ENCODE assay signal across 1 cellular context in the genomic region with DNA sequence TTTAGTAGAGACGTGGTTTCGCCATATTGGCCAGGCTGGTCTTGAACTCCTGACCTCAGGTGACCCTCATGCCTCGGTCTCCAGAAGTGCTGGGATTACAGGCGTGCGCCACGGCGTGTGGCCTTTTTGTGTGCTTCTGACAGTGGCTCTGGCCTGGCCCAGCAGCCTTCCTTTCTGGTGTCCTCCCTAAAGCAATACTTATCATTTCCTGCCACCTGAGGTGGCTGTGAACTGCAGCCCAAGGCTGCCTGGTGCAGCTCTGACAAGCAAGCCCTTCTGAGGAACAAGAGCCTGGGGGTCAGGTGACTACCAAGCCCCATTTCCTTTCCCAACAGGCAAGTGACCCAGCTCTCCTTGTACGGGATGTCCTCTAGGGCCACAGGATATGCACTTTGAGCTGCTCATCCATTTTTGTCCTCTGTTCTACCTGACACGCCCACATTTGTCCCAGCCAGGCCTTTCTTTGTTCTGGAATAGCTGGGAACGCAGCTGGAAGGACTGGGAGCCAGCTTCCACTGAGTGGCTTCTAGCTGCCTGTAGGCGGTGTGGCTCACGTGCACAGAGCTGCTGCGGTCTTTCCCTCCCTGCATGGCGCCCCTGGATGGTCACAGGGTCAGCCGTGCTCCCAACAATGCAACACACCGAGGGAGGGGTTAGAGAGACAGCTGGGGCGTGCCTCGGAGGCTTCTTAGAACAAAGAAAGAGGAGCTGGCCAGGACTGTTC.
TF ChIP-seq lines count a peak whose summit lies in the region.

No MANE protein-coding gene starts in this region.

TF ChIP-seq in K562, 482 proteins besides CTCF, POLR2A, EP300 and RAD21 (continued from another document and continues in another):
- TF ChIP-seq, protein P1, sequence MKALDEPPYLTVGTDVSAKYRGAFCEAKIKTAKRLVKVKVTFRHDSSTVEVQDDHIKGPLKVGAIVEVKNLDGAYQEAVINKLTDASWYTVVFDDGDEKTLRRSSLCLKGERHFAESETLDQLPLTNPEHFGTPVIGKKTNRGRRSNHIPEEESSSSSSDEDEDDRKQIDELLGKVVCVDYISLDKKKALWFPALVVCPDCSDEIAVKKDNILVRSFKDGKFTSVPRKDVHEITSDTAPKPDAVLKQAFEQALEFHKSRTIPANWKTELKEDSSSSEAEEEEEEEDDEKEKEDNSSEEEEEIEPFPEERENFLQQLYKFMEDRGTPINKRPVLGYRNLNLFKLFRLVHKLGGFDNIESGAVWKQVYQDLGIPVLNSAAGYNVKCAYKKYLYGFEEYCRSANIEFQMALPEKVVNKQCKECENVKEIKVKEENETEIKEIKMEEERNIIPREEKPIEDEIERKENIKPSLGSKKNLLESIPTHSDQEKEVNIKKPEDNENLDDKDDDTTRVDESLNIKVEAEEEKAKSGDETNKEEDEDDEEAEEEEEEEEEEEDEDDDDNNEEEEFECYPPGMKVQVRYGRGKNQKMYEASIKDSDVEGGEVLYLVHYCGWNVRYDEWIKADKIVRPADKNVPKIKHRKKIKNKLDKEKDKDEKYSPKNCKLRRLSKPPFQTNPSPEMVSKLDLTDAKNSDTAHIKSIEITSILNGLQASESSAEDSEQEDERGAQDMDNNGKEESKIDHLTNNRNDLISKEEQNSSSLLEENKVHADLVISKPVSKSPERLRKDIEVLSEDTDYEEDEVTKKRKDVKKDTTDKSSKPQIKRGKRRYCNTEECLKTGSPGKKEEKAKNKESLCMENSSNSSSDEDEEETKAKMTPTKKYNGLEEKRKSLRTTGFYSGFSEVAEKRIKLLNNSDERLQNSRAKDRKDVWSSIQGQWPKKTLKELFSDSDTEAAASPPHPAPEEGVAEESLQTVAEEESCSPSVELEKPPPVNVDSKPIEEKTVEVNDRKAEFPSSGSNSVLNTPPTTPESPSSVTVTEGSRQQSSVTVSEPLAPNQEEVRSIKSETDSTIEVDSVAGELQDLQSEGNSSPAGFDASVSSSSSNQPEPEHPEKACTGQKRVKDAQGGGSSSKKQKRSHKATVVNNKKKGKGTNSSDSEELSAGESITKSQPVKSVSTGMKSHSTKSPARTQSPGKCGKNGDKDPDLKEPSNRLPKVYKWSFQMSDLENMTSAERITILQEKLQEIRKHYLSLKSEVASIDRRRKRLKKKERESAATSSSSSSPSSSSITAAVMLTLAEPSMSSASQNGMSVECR (CRISPR knock-in tag; IDR thresholded peaks at IDR 0.05) = peak; percentile 54; the same call in 1 of the 2 replicates
- TF ChIP-seq, protein P2, sequence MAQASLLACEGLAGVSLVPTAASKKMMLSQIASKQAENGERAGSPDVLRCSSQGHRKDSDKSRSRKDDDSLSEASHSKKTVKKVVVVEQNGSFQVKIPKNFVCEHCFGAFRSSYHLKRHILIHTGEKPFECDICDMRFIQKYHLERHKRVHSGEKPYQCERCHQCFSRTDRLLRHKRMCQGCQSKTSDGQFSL (CRISPR knock-in tag; IDR thresholded peaks at IDR 0.05) = no peak
- TF ChIP-seq, protein P2 (tag; IDR thresholded peaks at IDR 0.05) = no peak
- peak; percentile 54; the same call in 1 of the 2 replicates for TF ChIP-seq CBX1 (IDR thresholded peaks at IDR 0.05; ENCODE audit: low read depth)
- TF ChIP-seq, protein P3, sequence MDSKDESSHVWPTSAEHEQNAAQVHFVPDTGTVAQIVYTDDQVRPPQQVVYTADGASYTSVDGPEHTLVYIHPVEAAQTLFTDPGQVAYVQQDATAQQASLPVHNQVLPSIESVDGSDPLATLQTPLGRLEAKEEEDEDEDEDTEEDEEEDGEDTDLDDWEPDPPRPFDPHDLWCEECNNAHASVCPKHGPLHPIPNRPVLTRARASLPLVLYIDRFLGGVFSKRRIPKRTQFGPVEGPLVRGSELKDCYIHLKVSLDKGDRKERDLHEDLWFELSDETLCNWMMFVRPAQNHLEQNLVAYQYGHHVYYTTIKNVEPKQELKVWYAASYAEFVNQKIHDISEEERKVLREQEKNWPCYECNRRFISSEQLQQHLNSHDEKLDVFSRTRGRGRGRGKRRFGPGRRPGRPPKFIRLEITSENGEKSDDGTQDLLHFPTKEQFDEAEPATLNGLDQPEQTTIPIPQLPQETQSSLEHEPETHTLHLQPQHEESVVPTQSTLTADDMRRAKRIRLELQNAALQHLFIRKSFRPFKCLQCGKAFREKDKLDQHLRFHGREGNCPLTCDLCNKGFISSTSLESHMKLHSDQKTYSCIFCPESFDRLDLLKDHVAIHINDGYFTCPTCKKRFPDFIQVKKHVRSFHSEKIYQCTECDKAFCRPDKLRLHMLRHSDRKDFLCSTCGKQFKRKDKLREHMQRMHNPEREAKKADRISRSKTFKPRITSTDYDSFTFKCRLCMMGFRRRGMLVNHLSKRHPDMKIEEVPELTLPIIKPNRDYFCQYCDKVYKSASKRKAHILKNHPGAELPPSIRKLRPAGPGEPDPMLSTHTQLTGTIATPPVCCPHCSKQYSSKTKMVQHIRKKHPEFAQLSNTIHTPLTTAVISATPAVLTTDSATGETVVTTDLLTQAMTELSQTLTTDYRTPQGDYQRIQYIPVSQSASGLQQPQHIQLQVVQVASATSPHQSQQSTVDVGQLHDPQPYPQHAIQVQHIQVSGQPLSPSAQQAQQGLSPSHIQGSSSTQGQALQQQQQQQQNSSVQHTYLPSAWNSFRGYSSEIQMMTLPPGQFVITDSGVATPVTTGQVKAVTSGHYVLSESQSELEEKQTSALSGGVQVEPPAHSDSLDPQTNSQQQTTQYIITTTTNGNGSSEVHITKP (IDR thresholded peaks at IDR 0.05; ENCODE audit: partially characterized antibody) = no peak
- peak; percentile 100 for TF ChIP-seq ZNF12 (CRISPR knock-in tag; IDR thresholded peaks at IDR 0.05)
- TF ChIP-seq BHLHE40 (IDR thresholded peaks at IDR 0.05; ENCODE audit: low read length) = peak; percentile 99
- TF ChIP-seq ATF1 (CRISPR knock-in tag; IDR thresholded peaks at IDR 0.05) = no peak
- TF ChIP-seq ATF1 (tag; IDR thresholded peaks at IDR 0.05) = peak; percentile 49
- TF ChIP-seq KDM1A (IDR thresholded peaks at IDR 0.05) = peak; percentile 59 to 84; a peak in 3 of 4 replicates
- TF ChIP-seq ZFX (CRISPR knock-in tag; IDR thresholded peaks at IDR 0.05) = no peak
- TF ChIP-seq MCM5 (IDR thresholded peaks at IDR 0.05; ENCODE audit: low read depth) = no peak
- TF ChIP-seq SAP30 (IDR thresholded peaks at IDR 0.05; ENCODE audit: borderline replicate concordance, insufficient read depth, low read depth, low read length, poor library complexity, severe bottlenecking) = no peak
- peak in 1 of 2 experiments; percentile 71 for TF ChIP-seq MAZ (CRISPR knock-in tag; conservative IDR thresholded peaks at IDR 0.05 in 1 of 2, IDR thresholded peaks at IDR 0.05 in 1 of 2)
- no peak for TF ChIP-seq CHCHD3 (CRISPR knock-in tag; IDR thresholded peaks at IDR 0.05)
- TF ChIP-seq ZC3H8 (IDR thresholded peaks at IDR 0.05) = no peak
- TF ChIP-seq, protein P4, sequence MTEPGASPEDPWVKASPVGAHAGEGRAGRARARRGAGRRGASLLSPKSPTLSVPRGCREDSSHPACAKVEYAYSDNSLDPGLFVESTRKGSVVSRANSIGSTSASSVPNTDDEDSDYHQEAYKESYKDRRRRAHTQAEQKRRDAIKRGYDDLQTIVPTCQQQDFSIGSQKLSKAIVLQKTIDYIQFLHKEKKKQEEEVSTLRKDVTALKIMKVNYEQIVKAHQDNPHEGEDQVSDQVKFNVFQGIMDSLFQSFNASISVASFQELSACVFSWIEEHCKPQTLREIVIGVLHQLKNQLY (CRISPR knock-in tag; conservative IDR thresholded peaks at IDR 0.05) = no peak
- no peak for TF ChIP-seq HNRNPUL1 (IDR thresholded peaks at IDR 0.05; ENCODE audit: low read length)
- peak; percentile 50; the same call in 1 of the 2 replicates for TF ChIP-seq NCOA1 (IDR thresholded peaks at IDR 0.05; ENCODE audit: low read depth)
- peak; percentile 67; the same call in 1 of the 2 replicates for TF ChIP-seq ZBTB17 (CRISPR knock-in tag; IDR thresholded peaks at IDR 0.05)
- TF ChIP-seq ZNF197 (CRISPR knock-in tag; IDR thresholded peaks at IDR 0.05; ENCODE audit: low read depth) = no peak
- TF ChIP-seq SMC3 (conservative IDR thresholded peaks at IDR 0.05; ENCODE audit: insufficient read depth, low read depth, low read length) = 0 out of 2 replicates have a peak, but pooled peaks have one; percentile 4
- peak; percentile 37 for TF ChIP-seq POLR3A (IDR thresholded peaks at IDR 0.05; ENCODE audit: borderline replicate concordance, extremely low read depth, insufficient read depth, insufficient read length)
- TF ChIP-seq HDAC2 (IDR thresholded peaks at IDR 0.05) = no peak
- TF ChIP-seq, protein P5, sequence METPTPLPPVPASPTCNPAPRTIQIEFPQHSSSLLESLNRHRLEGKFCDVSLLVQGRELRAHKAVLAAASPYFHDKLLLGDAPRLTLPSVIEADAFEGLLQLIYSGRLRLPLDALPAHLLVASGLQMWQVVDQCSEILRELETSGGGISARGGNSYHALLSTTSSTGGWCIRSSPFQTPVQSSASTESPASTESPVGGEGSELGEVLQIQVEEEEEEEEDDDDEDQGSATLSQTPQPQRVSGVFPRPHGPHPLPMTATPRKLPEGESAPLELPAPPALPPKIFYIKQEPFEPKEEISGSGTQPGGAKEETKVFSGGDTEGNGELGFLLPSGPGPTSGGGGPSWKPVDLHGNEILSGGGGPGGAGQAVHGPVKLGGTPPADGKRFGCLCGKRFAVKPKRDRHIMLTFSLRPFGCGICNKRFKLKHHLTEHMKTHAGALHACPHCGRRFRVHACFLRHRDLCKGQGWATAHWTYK (CRISPR knock-in tag; IDR thresholded peaks at IDR 0.05) = peak; percentile 99
- TF ChIP-seq ERF (CRISPR knock-in tag; IDR thresholded peaks at IDR 0.05) = peak; percentile 71; the same call in 1 of the 2 replicates
- TF ChIP-seq, protein P6, sequence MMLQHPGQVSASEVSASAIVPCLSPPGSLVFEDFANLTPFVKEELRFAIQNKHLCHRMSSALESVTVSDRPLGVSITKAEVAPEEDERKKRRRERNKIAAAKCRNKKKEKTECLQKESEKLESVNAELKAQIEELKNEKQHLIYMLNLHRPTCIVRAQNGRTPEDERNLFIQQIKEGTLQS (IDR thresholded peaks at IDR 0.05) = no peak; the same call in 1 of the 2 replicates
- TF ChIP-seq, protein P6 (CRISPR knock-in tag; conservative IDR thresholded peaks at IDR 0.05) = no peak
- TF ChIP-seq MEIS2 (IDR thresholded peaks at IDR 0.05; ENCODE audit: partially characterized antibody) = peak; percentile 52
- peak; percentile 49 for TF ChIP-seq MYC (IDR thresholded peaks at IDR 0.05; ENCODE audit: low read depth, low read length)
- no peak for TF ChIP-seq MYC (CRISPR knock-in tag; IDR thresholded peaks at IDR 0.05; ENCODE audit: borderline replicate concordance, low read depth)
- TF ChIP-seq, protein P7, sequence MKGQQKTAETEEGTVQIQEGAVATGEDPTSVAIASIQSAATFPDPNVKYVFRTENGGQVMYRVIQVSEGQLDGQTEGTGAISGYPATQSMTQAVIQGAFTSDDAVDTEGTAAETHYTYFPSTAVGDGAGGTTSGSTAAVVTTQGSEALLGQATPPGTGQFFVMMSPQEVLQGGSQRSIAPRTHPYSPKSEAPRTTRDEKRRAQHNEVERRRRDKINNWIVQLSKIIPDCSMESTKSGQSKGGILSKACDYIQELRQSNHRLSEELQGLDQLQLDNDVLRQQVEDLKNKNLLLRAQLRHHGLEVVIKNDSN (CRISPR knock-in tag; IDR thresholded peaks at IDR 0.05) = peak; percentile 88
- TF ChIP-seq, protein P8, sequence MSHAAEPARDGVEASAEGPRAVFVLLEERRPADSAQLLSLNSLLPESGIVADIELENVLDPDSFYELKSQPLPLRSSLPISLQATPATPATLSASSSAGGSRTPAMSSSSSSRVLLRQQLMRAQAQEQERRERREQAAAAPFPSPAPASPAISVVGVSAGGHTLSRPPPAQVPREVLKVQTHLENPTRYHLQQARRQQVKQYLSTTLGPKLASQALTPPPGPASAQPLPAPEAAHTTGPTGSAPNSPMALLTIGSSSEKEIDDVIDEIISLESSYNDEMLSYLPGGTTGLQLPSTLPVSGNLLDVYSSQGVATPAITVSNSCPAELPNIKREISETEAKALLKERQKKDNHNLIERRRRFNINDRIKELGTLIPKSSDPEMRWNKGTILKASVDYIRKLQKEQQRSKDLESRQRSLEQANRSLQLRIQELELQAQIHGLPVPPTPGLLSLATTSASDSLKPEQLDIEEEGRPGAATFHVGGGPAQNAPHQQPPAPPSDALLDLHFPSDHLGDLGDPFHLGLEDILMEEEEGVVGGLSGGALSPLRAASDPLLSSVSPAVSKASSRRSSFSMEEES (CRISPR knock-in tag; IDR thresholded peaks at IDR 0.05) = peak; percentile 74
- TF ChIP-seq ZNF780A (CRISPR knock-in tag; IDR thresholded peaks at IDR 0.05) = no peak
- peak; percentile 89 for TF ChIP-seq GATA2 (CRISPR knock-in tag; IDR thresholded peaks at IDR 0.05)
- TF ChIP-seq ESRRA (IDR thresholded peaks at IDR 0.05; ENCODE audit: borderline replicate concordance, low read depth) = peak; percentile 81
- peak; percentile 84 for TF ChIP-seq ZNF121 (CRISPR knock-in tag; conservative IDR thresholded peaks at IDR 0.05)
- TF ChIP-seq ZNF140 (CRISPR knock-in tag; IDR thresholded peaks at IDR 0.05) = no peak
- TF ChIP-seq, protein P9, sequence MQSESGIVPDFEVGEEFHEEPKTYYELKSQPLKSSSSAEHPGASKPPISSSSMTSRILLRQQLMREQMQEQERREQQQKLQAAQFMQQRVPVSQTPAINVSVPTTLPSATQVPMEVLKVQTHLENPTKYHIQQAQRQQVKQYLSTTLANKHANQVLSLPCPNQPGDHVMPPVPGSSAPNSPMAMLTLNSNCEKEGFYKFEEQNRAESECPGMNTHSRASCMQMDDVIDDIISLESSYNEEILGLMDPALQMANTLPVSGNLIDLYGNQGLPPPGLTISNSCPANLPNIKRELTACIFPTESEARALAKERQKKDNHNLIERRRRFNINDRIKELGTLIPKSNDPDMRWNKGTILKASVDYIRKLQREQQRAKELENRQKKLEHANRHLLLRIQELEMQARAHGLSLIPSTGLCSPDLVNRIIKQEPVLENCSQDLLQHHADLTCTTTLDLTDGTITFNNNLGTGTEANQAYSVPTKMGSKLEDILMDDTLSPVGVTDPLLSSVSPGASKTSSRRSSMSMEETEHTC (IDR thresholded peaks at IDR 0.05) = peak; percentile 58; the same call in 1 of the 2 replicates
- 0 out of 2 replicates have a peak, but pooled peaks have one; percentile 17 for TF ChIP-seq RBFOX2 (IDR thresholded peaks at IDR 0.05; ENCODE audit: low read depth, low read length)
- peak; percentile 47; the same call in 1 of the 2 replicates for TF ChIP-seq MYNN (IDR thresholded peaks at IDR 0.05)
- no peak for TF ChIP-seq MYNN (CRISPR knock-in tag; IDR thresholded peaks at IDR 0.05)
- TF ChIP-seq ZNF174 (CRISPR knock-in tag; IDR thresholded peaks at IDR 0.05) = no peak
